Comparison of ENCODE assay signal across 20 cellular contexts in the genomic region with DNA sequence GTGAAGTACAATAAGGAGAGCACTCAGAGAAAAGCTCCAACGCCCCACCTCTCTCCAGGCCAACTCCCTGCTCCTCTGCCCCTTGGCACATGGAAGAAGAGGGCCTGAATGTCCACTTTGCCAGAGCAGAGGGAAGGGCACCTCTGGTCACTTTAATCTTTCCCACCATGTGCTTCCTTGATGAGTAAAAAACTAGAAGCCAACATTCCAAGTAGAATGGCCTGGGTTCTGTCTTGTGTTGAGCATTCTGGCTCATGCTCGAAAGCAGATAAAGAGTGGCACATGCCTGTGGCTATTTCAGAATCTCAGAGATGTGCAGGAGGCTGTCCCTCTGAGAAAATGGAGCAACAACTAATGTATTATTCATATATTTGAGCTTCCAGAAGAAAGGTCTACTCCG.
DNase-seq lines count a peak whose midpoint lies in the region; ATAC-seq and TF ChIP-seq lines count a peak whose summit lies in the region.
"Had no signal": no experiment of that assay in that cellular context is flagged by ENCODE, and none has a peak within 500 bp of the region (broad histone marks: within the 10 kb centered on the region; RNA-seq: fewer than 3 reads in every experiment).

No MANE protein-coding gene starts in this region.

- no peak overlapping the region for H3K4me2 ChIP-seq in mesenchymal stem cell (ENCODE audit: low read length, poor library complexity, severe bottlenecking)
- H3K4me2 ChIP-seq in neuronal stem cell (ENCODE audit: insufficient read depth, low read length, poor library complexity, severe bottlenecking) = no peak overlapping the region
- H3K4me2 ChIP-seq: KMS-11 had no signal

- intact Hi-C loops in left cardiac atrium (cut with DNase I) = loop anchor here in 1 of 2 donors (5.0 kb wide), 3 partner anchors 63 to 137 kb away; no protein-coding TSS in a partner anchor

- no peaks in the 10 kb centered on the region for H3K79me1 ChIP-seq in mesenchymal stem cell (replicated peaks; ENCODE audit: low read length, poor library complexity, severe bottlenecking)
- no peaks in the 10 kb centered on the region for H3K79me1 ChIP-seq in neuronal stem cell (ENCODE audit: low read depth, low read length)

- TF ChIP-seq EP300 in gastroesophageal sphincter (IDR thresholded peaks at IDR 0.05) = no peak

- H3K9me3 ChIP-seq in mesenchymal stem cell (ENCODE audit: control insufficient read depth, low read length) = peaks cover 19% of the 10 kb centered on the region
- H3K9me3 ChIP-seq in gastroesophageal sphincter = peaks cover 0 to 7% (median 0%) of the 10 kb centered on the region in 3 donors
- H3K9me3 ChIP-seq in neuronal stem cell (replicated peaks in 1 of 2; ENCODE audit: control insufficient read depth in 2 of 2, insufficient read depth in 1 of 2, low read depth in 1 of 2, low read length in 2 of 2) = peaks cover 0 to 6% of the 10 kb centered on the region in 2 donors

- ATAC-seq in left cardiac atrium (peak; percentile 45 to 84), gastroesophageal sphincter (no peak)
- ATAC-seq: HCT116 had no signal

- H3K36me3 ChIP-seq in brain microvascular endothelial cell (replicated peaks) (no peaks in the 10 kb centered on the region), mesenchymal stem cell (ENCODE audit: control insufficient read depth in 1 of 2, insufficient read depth in 2 of 2, low read depth in 1 of 2, low read length in 2 of 2) (no peaks in the 10 kb centered on the region), gastroesophageal sphincter (no peaks in the 10 kb centered on the region), neuronal stem cell (replicated peaks in 1 of 2; ENCODE audit: control insufficient read depth in 2 of 2, insufficient read depth in 2 of 2, low read length in 2 of 2) (no peaks in the 10 kb centered on the region)
- H3K36me3 ChIP-seq: Peyer's patch had no signal

- in situ Hi-C loops in brain microvascular endothelial cell (cut with HindIII; ENCODE audit: low pct_ligation_motif_present, low sequenced_read_pairs) = no loop called here

- no peak overlapping the region for H3K9ac ChIP-seq in mesenchymal stem cell (ENCODE audit: low read length)
- H3K9ac ChIP-seq in neuronal stem cell (ENCODE audit: low read depth, low read length, poor library complexity) = no peak overlapping the region
- H3K9ac ChIP-seq: KMS-11 had no signal

- H3K14ac ChIP-seq in mesenchymal stem cell (ENCODE audit: low read length in 2 of 2) (no peak overlapping the region), neuronal stem cell (ENCODE audit: low read length) (no peak overlapping the region)

- H2BK15ac ChIP-seq in mesenchymal stem cell (ENCODE audit: low read depth, poor library complexity, severe bottlenecking) (no peak overlapping the region), neuronal stem cell (ENCODE audit: low read length) (no peak overlapping the region)

- H2BK12ac ChIP-seq in mesenchymal stem cell (ENCODE audit: low read length in 2 of 2) (no peak overlapping the region), neuronal stem cell (ENCODE audit: low read length) (no peak overlapping the region)

- H3K27ac ChIP-seq in brain microvascular endothelial cell (no peak overlapping the region), mesenchymal stem cell (ENCODE audit: low read length, poor library complexity, severe bottlenecking) (no peak overlapping the region), gastroesophageal sphincter (no peak overlapping the region), neuronal stem cell (replicated peaks; ENCODE audit: low read length) (no peak overlapping the region)
- H3K27ac ChIP-seq: C4-2B, KMS-11, Peyer's patch had no signal

- H3K4ac ChIP-seq in mesenchymal stem cell (ENCODE audit: low read depth in 1 of 2, low read length in 2 of 2) (no peak overlapping the region), neuronal stem cell (ENCODE audit: low read length) (no peak overlapping the region)

- no peak overlapping the region for H2AK5ac ChIP-seq in mesenchymal stem cell (ENCODE audit: low read length, severe bottlenecking)
- no peak overlapping the region for H2AK5ac ChIP-seq in neuronal stem cell (ENCODE audit: low read depth, low read length)

- no peak overlapping the region for H4K91ac ChIP-seq in mesenchymal stem cell (ENCODE audit: low read length)
- no peak overlapping the region for H4K91ac ChIP-seq in neuronal stem cell (ENCODE audit: low read depth, low read length, poor library complexity)

- H2AFZ ChIP-seq in mesenchymal stem cell (ENCODE audit: low read depth, low read length) = no peak overlapping the region
- H2AFZ ChIP-seq in neuronal stem cell (ENCODE audit: low read length) = no peak overlapping the region

- H3K4me1 ChIP-seq in mesenchymal stem cell (ENCODE audit: control insufficient read depth, insufficient read depth, low read depth, low read length) = no peaks in the 10 kb centered on the region
- H3K4me1 ChIP-seq in gastroesophageal sphincter = peaks cover 0 to 15% (median 2%) of the 10 kb centered on the region in 3 donors
- no peaks in the 10 kb centered on the region for H3K4me1 ChIP-seq in neuronal stem cell (ENCODE audit: control insufficient read depth in 2 of 2, insufficient read depth in 1 of 2, low read depth in 1 of 2, low read length in 2 of 2)
- H3K4me1 ChIP-seq: Peyer's patch had no signal

- peak; percentile 33 for DNase-seq in EH (ENCODE audit: low read depth)
- peak; percentile 33 for DNase-seq in brain microvascular endothelial cell
- DNase-seq in left cardiac atrium = no peak
- DNase-seq in mesenchymal stem cell = peak; percentile 53
- DNase-seq in NCI-H526 treated with DMSO at 0.1 percent for 48 hours (lab: John Stamatoyannopoulos, UW) = no peak
- no peak for DNase-seq in NCI-H510A (lab: John Stamatoyannopoulos, UW)
- no peak for DNase-seq in neuronal stem cell (ENCODE audit: low spot score)
- DNase-seq: CD8-positive, alpha-beta memory T cell; GDM1; IMR-90; NCI-H1105; NCI-H2029 treated with DMSO at 0.1 percent for 48 hours; NCI-H2171; NCI-H345; NCI-H524 treated with DMSO at 0.1 percent for 48 hours; Peyer's patch had no signal

- H3K4me3 ChIP-seq in brain microvascular endothelial cell (ENCODE audit: low read depth, low read length) (no peak overlapping the region), mesenchymal stem cell (ENCODE audit: insufficient read depth in 1 of 2, low read depth in 1 of 2, low read length in 2 of 2) (no peak overlapping the region), gastroesophageal sphincter (no peak overlapping the region), neuronal stem cell (ENCODE audit: low read length in 2 of 2) (no peak overlapping the region)
- H3K4me3 ChIP-seq: Peyer's patch had no signal

- H3K18ac ChIP-seq in mesenchymal stem cell (ENCODE audit: low read depth in 1 of 2, low read length in 2 of 2) (no peak overlapping the region), neuronal stem cell (ENCODE audit: low read length) (no peak overlapping the region)

- H2BK5ac ChIP-seq in mesenchymal stem cell (ENCODE audit: low read depth, low read length, poor library complexity, severe bottlenecking) = no peak overlapping the region
- no peak overlapping the region for H2BK5ac ChIP-seq in neuronal stem cell (ENCODE audit: low read length)

- 69% methylated on average over 2 of the region's 3 CpGs for WGBS in mesenchymal stem cell
- WGBS in gastroesophageal sphincter (ENCODE audit: low coverage in 1 of 2), 2 donors = 67 to 83% methylated on average over 2 to 3 of the region's 3 CpGs
- no CpG with 5 or more reads among the region's 3 CpGs for WGBS in neuronal stem cell (ENCODE audit: extremely low coverage in 2 of 2, insufficient read length in 2 of 2, insufficient replicate concordance in 1 of 2), 2 donors

- H2BK120ac ChIP-seq in mesenchymal stem cell (ENCODE audit: low read depth, low read length) (no peak overlapping the region), neuronal stem cell (ENCODE audit: low read depth, low read length) (no peak overlapping the region)

- no peak for TF ChIP-seq POLR2A in gastroesophageal sphincter (IDR thresholded peaks at IDR 0.05)

- no peak for TF ChIP-seq CTCF in brain microvascular endothelial cell (IDR thresholded peaks at IDR 0.05; ENCODE audit: low read depth, low read length, missing control alignments)
- TF ChIP-seq CTCF in gastroesophageal sphincter (IDR thresholded peaks at IDR 0.05) = no peak

- H4K8ac ChIP-seq in mesenchymal stem cell (ENCODE audit: low read length) = no peak overlapping the region
- H4K8ac ChIP-seq in neuronal stem cell (ENCODE audit: low read depth, low read length) = no peak overlapping the region

- H3K23ac ChIP-seq in mesenchymal stem cell (ENCODE audit: low read length in 2 of 2) (no peak overlapping the region), neuronal stem cell (ENCODE audit: low read depth, low read length, poor library complexity) (no peak overlapping the region)

- H3K27me3 ChIP-seq in brain microvascular endothelial cell (replicated peaks) (no peaks in the 10 kb centered on the region), mesenchymal stem cell (ENCODE audit: control insufficient read depth in 1 of 2, insufficient read depth in 1 of 2, low read length in 2 of 2) (no peaks in the 10 kb centered on the region), gastroesophageal sphincter (no peaks in the 10 kb centered on the region), neuronal stem cell (ENCODE audit: control insufficient read depth in 3 of 3, insufficient read depth in 3 of 3, low read depth in 1 of 3, low read length in 3 of 3) (no peaks in the 10 kb centered on the region)
- H3K27me3 ChIP-seq: Peyer's patch had no signal

Comparison
In these comparisons a context has a peak if more than half of its experiments do, and no peak if none do; other contexts are left out.
1. DNase-seq: peak in EH (single experiment), brain microvascular endothelial cell (single experiment) and mesenchymal stem cell (single experiment); none in left cardiac atrium (single experiment), NCI-H526 treated with DMSO at 0.1 percent for 48 hours (single experiment), NCI-H510A (single experiment) and neuronal stem cell (single experiment).